Comparison of ENCODE assay signal across 21 cellular contexts in genomic region chr5:41404757-41405156, GRCh38.
DNase-seq lines count a peak whose midpoint lies in the region; ATAC-seq, FAIRE-seq and TF ChIP-seq lines count a peak whose summit lies in the region.
"Had no signal": no experiment of that assay in that cellular context is flagged by ENCODE, and none has a peak within 500 bp of the region (broad histone marks: within the 10 kb centered on the region; RNA-seq: fewer than 3 reads in every experiment).

No MANE protein-coding gene starts in this region.

- peak; percentile 45 for DNase-seq in NCI-H226
- peak; percentile 63 for DNase-seq in choroid plexus epithelial cell (ENCODE audit: low read depth)
- no peak for DNase-seq in left cardiac atrium
- DNase-seq in pancreas, result no peak
- no peak for DNase-seq in stimulated activated CD4-positive, alpha-beta T cell treated with anti-CD3 and anti-CD28 coated beads, Interleukin-4, amount 100 ng/mL, for 4 hours
- no peak for DNase-seq in substantia nigra (lab: John Stamatoyannopoulos, UW)
- no peak for DNase-seq in lower leg skin (ENCODE audit: low spot score in 2 of 2)
- DNase-seq: CD4-positive, alpha-beta memory T cell; DMS153; GF-D8; NCI-H1092 treated with DMSO at 0.1 percent for 48 hours; NCI-H2081 treated with DMSO at 0.1 percent for 48 hours; NCI-H2227 treated with DMSO at 0.1 percent for 48 hours; NCI-H524; PC-3; SJCRH30 had no signal

- ATAC-seq in left cardiac atrium (peak; percentile 89), pancreas (peak in 3 of 4 donors; percentile 52 to 78 (median 72))
- ATAC-seq: GM12878, GM23338, HCT116, PC-3 had no signal

- H3K4me3 ChIP-seq in choroid plexus epithelial cell (ENCODE audit: low read depth, low read length), result no peak overlapping the region
- no peak overlapping the region for H3K4me3 ChIP-seq in pancreas
- no peak overlapping the region for H3K4me3 ChIP-seq in lower leg skin (ENCODE audit: low read depth, poor library complexity, severe bottlenecking)
- H3K4me3 ChIP-seq: BLaER1, GM12878, GM23338, SJCRH30 had no signal

- no peaks in the 10 kb centered on the region for H3K27me3 ChIP-seq in pancreas
- H3K27me3 ChIP-seq: BLaER1, SJCRH30 had no signal

- H3K36me3 ChIP-seq in pancreas, result no peaks in the 10 kb centered on the region
- H3K36me3 ChIP-seq: BLaER1, SJCRH30 had no signal

- no peaks in the 10 kb centered on the region for H3K9me3 ChIP-seq in pancreas
- H3K9me3 ChIP-seq: BLaER1, SJCRH30 had no signal

- no peak for TF ChIP-seq POLR2A in lower leg skin (IDR thresholded peaks at IDR 0.05)

- intact Hi-C loops in left cardiac atrium (cut with DNase I), result no loop called here
- intact Hi-C loops in pancreas (cut with DNase I), result no loop called here
- intact Hi-C loops in lower leg skin (cut with DNase I; ENCODE audit: low total_unique reads), result no loop called here

- peaks cover 7 to 13% (median 9%) of the 10 kb centered on the region in 3 donors for H3K4me1 ChIP-seq in pancreas
- H3K4me1 ChIP-seq: BLaER1, SJCRH30 had no signal

- TF ChIP-seq CTCF in choroid plexus epithelial cell (conservative IDR thresholded peaks at IDR 0.05; ENCODE audit: low read depth, low read length) (no peak), pancreas (IDR thresholded peaks at IDR 0.05) (no peak), lower leg skin (IDR thresholded peaks at IDR 0.05) (no peak)

- no peak for FAIRE-seq in pancreas (lab: Jason Lieb, UNC)
- FAIRE-seq: GM12878 had no signal

- H3K27ac ChIP-seq in pancreas, result no peak overlapping the region
- H3K27ac ChIP-seq in substantia nigra (ENCODE audit: low read depth, low read length, poor library complexity, severe bottlenecking), result no peak overlapping the region
- H3K27ac ChIP-seq: BLaER1, RWPE1, SJCRH30 had no signal

Comparison
In these comparisons a context has a peak if more than half of its experiments do, and no peak if none do; other contexts are left out.
1. DNase-seq: peak in NCI-H226 (single experiment) and choroid plexus epithelial cell (single experiment); none in left cardiac atrium (single experiment), pancreas (0 of 6), stimulated activated CD4-positive, alpha-beta T cell treated with anti-CD3 and anti-CD28 coated beads, Interleukin-4, amount 100 ng/mL, for 4 hours (0 of 2), substantia nigra (0 of 49) and lower leg skin (0 of 2).